In genomic region chr9:136242908-136243525, GRCh38 we compare ENCODE assay signal across 1 cellular context.
TF ChIP-seq lines count a peak whose summit lies in the region.

No MANE protein-coding gene starts in this region.

TF ChIP-seq in K562, 482 proteins besides CTCF, POLR2A, EP300 and RAD21:
- TF ChIP-seq SMAD4 (CRISPR knock-in tag; conservative IDR thresholded peaks at IDR 0.05) (0 out of 2 replicates have a peak, but pooled peaks have one; percentile 25), HDAC6 (IDR thresholded peaks at IDR 0.05; ENCODE audit: low read depth, low read length) (no peak), CEBPG (CRISPR knock-in tag; IDR thresholded peaks at IDR 0.05) (no peak), CEBPG (tag; conservative IDR thresholded peaks at IDR 0.05 in 1 of 2, IDR thresholded peaks at IDR 0.05 in 1 of 2) (peak; percentile 31 to 77; a peak in 3 of 4 replicates), FOXO4 (CRISPR knock-in tag; IDR thresholded peaks at IDR 0.05) (no peak), NR2C2 (CRISPR knock-in tag; IDR thresholded peaks at IDR 0.05) (no peak), NR2C2 (tag; IDR thresholded peaks at IDR 0.05) (peak; percentile 33; the same call in 1 of the 2 replicates), TOE1 (IDR thresholded peaks at IDR 0.05; ENCODE audit: borderline replicate concordance) (no peak), TOE1 (CRISPR knock-in tag; IDR thresholded peaks at IDR 0.05; ENCODE audit: borderline replicate concordance, low read depth) (0 out of 2 replicates have a peak, but pooled peaks have one; percentile 31), ATF3 (IDR thresholded peaks at IDR 0.05) (peak; percentile 64; the same call in 1 of the 2 replicates), ATF3 (CRISPR knock-in tag; conservative IDR thresholded peaks at IDR 0.05) (no peak)
TF ChIP-seq in K562: peak in this region for 5.
